In the genomic region with DNA sequence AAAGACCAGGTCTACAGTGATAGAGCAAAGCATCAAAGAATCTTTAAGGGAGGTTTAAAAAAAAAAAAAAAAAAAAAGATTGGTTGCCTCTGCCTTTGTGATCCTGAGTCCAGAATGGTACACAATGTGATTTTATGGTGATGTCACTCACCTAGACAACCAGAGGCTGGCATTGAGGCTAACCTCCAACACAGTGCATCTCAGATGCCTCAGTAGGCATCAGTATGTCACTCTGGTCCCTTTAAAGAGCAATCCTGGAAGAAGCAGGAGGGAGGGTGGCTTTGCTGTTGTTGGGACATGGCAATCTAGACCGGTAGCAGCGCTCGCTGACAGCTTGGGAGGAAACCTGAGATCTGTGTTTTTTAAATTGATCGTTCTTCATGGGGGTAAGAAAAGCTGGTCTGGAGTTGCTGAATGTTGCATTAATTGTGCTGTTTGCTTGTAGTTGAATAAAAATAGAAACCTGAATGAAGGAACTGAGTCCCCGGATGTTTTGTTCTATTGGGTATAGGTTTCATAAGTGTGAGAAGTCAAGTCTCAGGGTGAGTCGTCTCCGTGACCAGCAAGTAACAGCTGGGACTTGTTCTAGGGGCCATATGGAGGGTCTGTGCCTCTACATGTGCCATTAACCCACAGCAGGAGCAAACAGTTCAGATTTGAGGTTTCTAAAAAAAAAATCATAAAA, we compare ENCODE assay signal across 12 cellular contexts. TPM values are rescaled to one million over a fixed set of nuclear protein-coding genes. Genes with fewer than 3 reads are reported as not detected.
A peak's percentile ranks its signal among the peaks of the same experiment; 100 is the strongest.
DNase-seq lines count a peak whose midpoint lies in the region; ATAC-seq and TF ChIP-seq lines count a peak whose summit lies in the region.
"Had no signal": no experiment of that assay in that cellular context is flagged by ENCODE, and none has a peak within 500 bp of the region (broad histone marks: within the 10 kb centered on the region; RNA-seq: fewer than 3 reads in every experiment).

No MANE protein-coding gene starts in this region.

- CTCF ChIA-PET in GM10248 (lab: Yijun Ruan, JAX): interaction anchor here (0.7 to 1.5 kb wide), 2 partner anchors 24 to 231 kb away, joined by 3 read pairs; a partner anchor contains a TSS

- peak overlapping the region in 2 of 4 donors; percentile 65 to 71 for H3K4me3 Mint-ChIP-seq in IgD-negative memory B cell
- H3K4me3 Mint-ChIP-seq: activated naive CD8-positive, alpha-beta T cell had no signal

- peak overlapping the region; percentile 6 to 68 (median 11) for H3K27ac Mint-ChIP-seq in IgD-negative memory B cell

- POLR2A ChIA-PET in GM10248 (lab: Yijun Ruan, JAX): interaction anchor here (0.9 kb wide), 1 partner anchor 13 kb away, joined by 3 read pairs; no protein-coding TSS in a partner anchor

- peaks cover 12 to 19% (median 14%) of the 10 kb centered on the region in 3 donors for H3K4me1 Mint-ChIP-seq in IgD-negative memory B cell

- intact Hi-C loops in left ventricle myocardium superior (cut with micrococcal nuclease): no loop called here

- TF ChIP-seq CTCF in GM10248 (IDR thresholded peaks at IDR 0.05; ENCODE audit: control extremely low read depth, extremely low read depth, low read depth, missing control alignments): no peak

- peak; percentile 54 for DNase-seq in GM10248 (ENCODE audit: extremely low spot score)
- DNase-seq in DMS79 (lab: John Stamatoyannopoulos, UW): no peak
- DNase-seq in left ventricle myocardium superior: no peak
- DNase-seq in NCI-H1436 (lab: John Stamatoyannopoulos, UW): no peak
- DNase-seq: lower lobe of right lung, NCI-H187, RPMI8226 had no signal

- ATAC-seq in GM19395 (IDR thresholded peaks at IDR 0.05; ENCODE audit: unreplicated experiment): peak; percentile 88
- ATAC-seq in esophagus mucosa: peak; percentile 28
- ATAC-seq in HG02763 (IDR thresholded peaks at IDR 0.05; ENCODE audit: unreplicated experiment): no peak
- ATAC-seq in left ventricle myocardium superior: no peak
- ATAC-seq: lower lobe of right lung had no signal

- peaks cover 17% of the 10 kb centered on the region for H3K36me3 Mint-ChIP-seq in IgD-negative memory B cell

- no peaks in the 10 kb centered on the region for H3K27me3 Mint-ChIP-seq in IgD-negative memory B cell
- H3K27me3 Mint-ChIP-seq: activated naive CD8-positive, alpha-beta T cell had no signal

- no peaks in the 10 kb centered on the region for H3K9me3 Mint-ChIP-seq in IgD-negative memory B cell

RNA-seq across cellular contexts. Expression of a gene that starts 9.3 kb away (rescaled TPM):
- polyA plus RNA-seq in IgD-negative memory B cell: 281 TPM
- total RNA-seq in esophagus mucosa (142 TPM), left ventricle myocardium superior (500 TPM)

RNA-seq across cellular contexts. Expression of a gene that starts 41.4 kb away (rescaled TPM):
- 3.4 TPM for polyA plus RNA-seq in IgD-negative memory B cell
- total RNA-seq in esophagus mucosa: 14.5 TPM
- total RNA-seq in left ventricle myocardium superior: 12.6 TPM

Comparison
In these comparisons a context has a peak if more than half of its experiments do, and no peak if none do; other contexts are left out.
1. ATAC-seq: peak in GM19395 (single experiment) and esophagus mucosa (single experiment); none in HG02763 (single experiment) and left ventricle myocardium superior (single experiment).